26 cellular contexts compared by ENCODE assay signal in genomic region chr9:33659915-33660314, GRCh38.
"Had no signal": no experiment of that assay in that cellular context is flagged by ENCODE, and none has a peak within 500 bp of the region (broad histone marks: within the 10 kb centered on the region; RNA-seq: fewer than 3 reads in every experiment).

No MANE protein-coding gene starts in this region.

- FAIRE-seq: colon, endometrium, kidney, TTC549 had no signal

- H3K36me3 Mint-ChIP-seq: activated naive CD4-positive, alpha-beta T cell treated with anti-CD3 and anti-CD28 coated beads, Interleukin-2, amount 50 U/mL, for 72 hours; natural killer cell; WTC11 had no signal

- H3K4me3 Mint-ChIP-seq: activated CD4-positive, alpha-beta T cell treated with anti-CD3 and anti-CD28 coated beads, Interleukin-2, amount 10 ng/mL, durations not matched to agents 24 days and 14 days; activated CD8-positive, alpha-beta T cell treated with anti-CD3 and anti-CD28 coated beads, Interleukin-2, amount 10 ng/mL, durations not matched to agents 7 days and 5 days; natural killer cell; WTC11 had no signal

- H3K4me1 Mint-ChIP-seq: activated CD4-positive, alpha-beta T cell treated with anti-CD3 and anti-CD28 coated beads, Interleukin-2, amount 10 ng/mL, durations not matched to agents 24 days and 14 days; natural killer cell; WTC11 had no signal

- H3K9me3 ChIP-seq: body of pancreas, left ventricle myocardium inferior, neutrophil, tibial nerve, vagina had no signal

- H3K27ac Mint-ChIP-seq: activated CD4-positive, alpha-beta T cell treated with anti-CD3 and anti-CD28 coated beads, Interleukin-2, amount 10 ng/mL, durations not matched to agents 24 days and 14 days; activated CD8-positive, alpha-beta T cell treated with anti-CD3 and anti-CD28 coated beads, Interleukin-2, amount 10 ng/mL, durations not matched to agents 7 days and 5 days; activated naive CD4-positive, alpha-beta T cell treated with anti-CD3 and anti-CD28 coated beads, Interleukin-2, amount 50 U/mL, for 72 hours; natural killer cell; WTC11 had no signal

- H3K27me3 ChIP-seq: body of pancreas, neutrophil, tibial nerve, vagina had no signal

- H3K4me1 ChIP-seq: body of pancreas, left ventricle myocardium inferior, tibial nerve, vagina had no signal

- H3K36me3 ChIP-seq: left ventricle myocardium inferior, neutrophil, tibial nerve, vagina had no signal

- ATAC-seq: activated CD8-positive, alpha-beta T cell treated with anti-CD3 and anti-CD28 coated beads, Interleukin-2, amount 10 ng/mL, durations not matched to agents 7 days and 5 days; activated naive CD4-positive, alpha-beta T cell treated with anti-CD3 and anti-CD28 coated beads, Interleukin-2, amount 50 U/mL, for 72 hours; body of pancreas; esophagus mucosa; natural killer cell; WTC11 had no signal

- H3K9me3 Mint-ChIP-seq: activated CD4-positive, alpha-beta T cell treated with anti-CD3 and anti-CD28 coated beads, Interleukin-2, amount 10 ng/mL, durations not matched to agents 24 days and 14 days; activated naive CD4-positive, alpha-beta T cell treated with anti-CD3 and anti-CD28 coated beads, Interleukin-2, amount 50 U/mL, for 72 hours; natural killer cell; WTC11 had no signal

- DNase-seq: activated CD4-positive, alpha-beta T cell treated with anti-CD3 and anti-CD28 coated beads, Interleukin-2, amount 10 ng/mL, durations not matched to agents 24 days and 14 days; activated CD8-positive, alpha-beta memory T cell treated with anti-CD3 and anti-CD28 coated beads, Interleukin-2, amount 50 U/mL, for 4 hours; activated CD8-positive, alpha-beta T cell treated with anti-CD3 and anti-CD28 coated beads, Interleukin-2, amount 10 ng/mL, durations not matched to agents 7 days and 5 days; activated effector memory CD4-positive, alpha-beta T cell treated with anti-CD3 and anti-CD28 coated beads, Interleukin-2, amount 50 U/mL, for 16 hours; activated T-cell treated with anti-CD3 and anti-CD28 coated beads, Interleukin-2, amount 50 U/mL, for 48 hours; amygdala; body of pancreas; caudate nucleus; hippocampal formation; kidney; left ventricle myocardium inferior; mesenchymal stem cell; natural killer cell; stimulated activated CD4-positive, alpha-beta T cell treated with anti-CD3 and anti-CD28 coated beads, Interleukin-15, amount 100 ng/mL, for 24 hours; stimulated activated CD4-positive, alpha-beta T cell treated with anti-CD3 and anti-CD28 coated beads, Interleukin-4, amount 100 ng/mL, for 1 hour; stimulated activated naive CD4-positive, alpha-beta T cell had no signal

- H3K27ac ChIP-seq: body of pancreas, left ventricle myocardium inferior, neutrophil, skin epidermis, tibial nerve, vagina had no signal

- H3K4me3 ChIP-seq: body of pancreas, left ventricle myocardium inferior, skin epidermis, tibial nerve, vagina had no signal
